ENCODE assay signal across 21 cellular contexts in the genomic region with DNA sequence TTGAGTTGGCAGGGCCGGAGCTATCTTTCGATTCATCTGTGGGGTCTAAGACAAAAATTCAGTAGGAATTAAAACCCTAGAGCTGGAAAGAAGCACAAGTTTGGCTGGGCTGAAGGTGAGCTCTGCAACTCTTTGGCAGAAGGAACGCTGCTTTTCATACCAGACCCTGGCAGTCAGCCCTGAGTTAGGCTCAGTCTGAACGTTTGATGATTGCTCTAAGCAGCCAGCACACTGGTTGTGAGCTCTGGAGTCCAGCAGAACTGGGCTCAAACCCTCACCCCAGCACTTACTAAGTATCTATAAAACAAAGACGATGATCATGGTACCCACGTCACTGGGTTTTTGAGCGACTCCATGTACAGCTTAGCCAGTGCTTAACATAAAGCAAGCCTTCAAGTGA.
"Had no signal": no experiment of that assay in that cellular context is flagged by ENCODE, and none has a peak within 500 bp of the region (broad histone marks: within the 10 kb centered on the region; RNA-seq: fewer than 3 reads in every experiment).

No MANE protein-coding gene starts in this region.

- DNase-seq: naive thymus-derived CD4-positive, alpha-beta T cell; natural killer cell; occipital lobe; ovary; right lobe of liver; sigmoid colon; small intestine; stimulated activated CD4-positive, alpha-beta T cell treated with anti-CD3 and anti-CD28 coated beads, Interleukin-15, amount 100 ng/mL, for 24 hours; stimulated activated CD4-positive, alpha-beta T cell treated with anti-CD3 and anti-CD28 coated beads, Interleukin-2, amount 100 ng/mL, for 24 hours; stimulated activated CD4-positive, alpha-beta T cell treated with anti-CD3 and anti-CD28 coated beads, Interleukin-2, amount 100 ng/mL, for 48 hours; stimulated activated CD4-positive, alpha-beta T cell treated with anti-CD3 and anti-CD28 coated beads, Interleukin-4, amount 100 ng/mL, for 24 hours; stimulated activated naive B cell treated with anti-CD40 and anti-IgM and Interleukin-4, amounts not matched to agents 10 μg/mL and 1 μg/mL and 100 μg/mL, for 72 hours; stimulated activated naive CD4-positive, alpha-beta T cell treated with Interleukin-2 at 50 U/mL for 16 hours; stomach; thyroid gland; transverse colon; upper lobe of right lung; uterus had no signal

- H3K27me3 ChIP-seq: ovary, right lobe of liver, sigmoid colon, stomach, thyroid gland, transverse colon, upper lobe of right lung, uterus had no signal

- H3K4me1 ChIP-seq: neural progenitor cell, parathyroid adenoma, thyroid gland had no signal

- H3K4me3 ChIP-seq: neural progenitor cell, ovary, right lobe of liver, sigmoid colon, stomach, thoracic aorta, thyroid gland, transverse colon, upper lobe of right lung, uterus had no signal

- H3K27ac ChIP-seq: neural progenitor cell, ovary, parathyroid adenoma, right lobe of liver, stomach, thoracic aorta, thyroid gland, transverse colon, upper lobe of right lung, uterus had no signal

- H3K9me3 ChIP-seq: ovary, right lobe of liver, sigmoid colon, stomach, thoracic aorta, thyroid gland, transverse colon, upper lobe of right lung, uterus had no signal

- H3K9ac ChIP-seq: neural progenitor cell, parathyroid adenoma had no signal

- H3K36me3 ChIP-seq: neural progenitor cell, ovary, uterus had no signal
